Comparison of ENCODE assay signal across 5 cellular contexts in genomic region chr3:155443821-155444220, GRCh38.
"Had no signal": no experiment of that assay in that cellular context is flagged by ENCODE, and none has a peak within 500 bp of the region (broad histone marks: within the 10 kb centered on the region; RNA-seq: fewer than 3 reads in every experiment).

No MANE protein-coding gene starts in this region.

- H3K4me3 Mint-ChIP-seq: GM23338, H9, IgD-negative memory B cell had no signal

- H3K36me3 Mint-ChIP-seq: IgD-negative memory B cell had no signal

- DNase-seq: H9, HCEC 1CT, KBM-7 had no signal

- H3K27ac Mint-ChIP-seq: GM23338, H9, IgD-negative memory B cell had no signal

- H3K4me3 ChIP-seq: GM23338 had no signal

- H3K9me3 Mint-ChIP-seq: GM23338, H9 had no signal

- H3K4me1 Mint-ChIP-seq: GM23338, H9, IgD-negative memory B cell had no signal

- H3K4me2 ChIP-seq: GM23338 had no signal

- H2AFZ ChIP-seq: GM23338 had no signal

- ATAC-seq: GM23338 had no signal
